9 cellular contexts compared by ENCODE assay signal in the genomic region with DNA sequence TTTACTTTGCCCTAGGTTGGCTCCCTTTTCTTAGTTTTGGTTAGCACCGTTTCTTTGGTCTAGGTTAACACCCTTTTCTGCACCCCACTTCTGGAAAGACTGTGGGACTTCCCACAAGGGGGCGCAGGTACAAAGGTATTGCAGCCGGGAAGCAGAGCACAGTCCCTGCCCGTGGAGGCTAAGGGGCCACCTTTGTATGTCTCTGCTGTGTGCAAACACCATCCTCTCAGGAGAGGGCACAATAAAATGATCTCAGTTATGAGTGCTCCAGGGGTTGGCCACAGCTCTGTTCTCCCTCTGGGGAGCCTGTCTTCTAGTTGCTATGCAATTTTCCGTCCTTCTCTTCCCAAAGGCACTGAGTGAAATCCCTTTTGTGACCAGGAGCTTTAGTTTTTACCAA. TPM values are rescaled to one million over a fixed set of nuclear protein-coding genes. Genes with fewer than 3 reads are reported as not detected.
DNase-seq lines count a peak whose midpoint lies in the region; ATAC-seq, FAIRE-seq and TF ChIP-seq lines count a peak whose summit lies in the region.
"Had no signal": no experiment of that assay in that cellular context is flagged by ENCODE, and none has a peak within 500 bp of the region (broad histone marks: within the 10 kb centered on the region; RNA-seq: fewer than 3 reads in every experiment).

No MANE protein-coding gene starts in this region.

- intact Hi-C loops in K562 (cut with micrococcal nuclease) (loop anchor here (10.0 kb wide), 1 partner anchor 496 kb away; the partner anchor contains the start of gene GPRC5B), upper lobe of right lung (cut with DNase I) (no loop called here)

- TF ChIP-seq CTCF in K562 (IDR thresholded peaks at IDR 0.05 in 2 of 3, conservative IDR thresholded peaks at IDR 0.05 in 1 of 3; ENCODE audit: insufficient read depth in 2 of 3, low read depth in 1 of 3, low read length in 3 of 3) (peak; percentile 73 to 82 (median 79)), upper lobe of right lung (IDR thresholded peaks at IDR 0.05) (peak; percentile 58)

- H3K79me2 ChIP-seq in K562 (ENCODE audit: control insufficient read depth, insufficient read depth, low read length): no peaks in the 10 kb centered on the region

- peak; percentile 61 for FAIRE-seq in K562 (lab: Jason Lieb, UNC)
- FAIRE-seq: islet of Langerhans had no signal

- in situ Hi-C loops in SK-MEL-5 (cut with HindIII; ENCODE audit: low pct_unique_long_range_greater_than_20kb, low sequenced_read_pairs): no loop called here
- in situ Hi-C loops in K562 (cut with MboI): loop anchor here (5.0 to 25.0 kb wide), 2 partner anchors 113 to 498 kb away; partner anchors contain the start of gene GPRC5B

- H3K4me1 ChIP-seq in K562 (replicated peaks in 1 of 2; ENCODE audit: control insufficient read depth in 2 of 2, insufficient read depth in 2 of 2, low read length in 2 of 2): peaks cover 0 to 6% of the 10 kb centered on the region in 2 experiments; a peak in 3 of 5 replicates
- H3K4me1 ChIP-seq in upper lobe of right lung: no peaks in the 10 kb centered on the region

- no peaks in the 10 kb centered on the region; a peak in 1 of 5 replicates for H3K27me3 ChIP-seq in K562 (ENCODE audit: control insufficient read depth in 2 of 2, insufficient read depth in 2 of 2, low read length in 2 of 2)
- H3K27me3 ChIP-seq in upper lobe of right lung: peaks cover 5% of the 10 kb centered on the region

- H3K9me3 Mint-ChIP-seq in memory B cell: no peaks in the 10 kb centered on the region

- no TSS peak for BruUV-seq in K562 (replicated peaks; lab: Mats Ljungman, UMichigan)

- no peak overlapping the region for H3K9ac ChIP-seq in K562 (ENCODE audit: insufficient read depth in 1 of 2, low read depth in 2 of 2, low read length in 2 of 2)

- 14% methylated on average over 5 of the region's 5 CpGs for WGBS in K562 (ENCODE audit: insufficient coverage, low coverage, missing lambda C conversion rate)

- H3K9me1 ChIP-seq in K562 (ENCODE audit: control insufficient read depth, insufficient read depth, low read length): no peaks in the 10 kb centered on the region

- ATAC-seq in K562 (peak; percentile 95), memory B cell (ENCODE audit: low read depth) (peak; percentile 77), upper lobe of right lung (peak; percentile 92), GM18861 (IDR thresholded peaks at IDR 0.05; ENCODE audit: unreplicated experiment) (no peak), GM21381 (IDR thresholded peaks at IDR 0.05; ENCODE audit: unreplicated experiment) (no peak)

- no peak overlapping the region for H3K27ac Mint-ChIP-seq in memory B cell

- H3K27ac ChIP-seq in K562 (ENCODE audit: extremely low read depth, low read depth, low read length) (no peak overlapping the region), upper lobe of right lung (peak overlapping the region; percentile 73)

- POLR2A ChIA-PET in K562 (lab: Yijun Ruan, JAX): interaction anchor here (0.7 to 1.0 kb wide), 4 partner anchors 10 to 206 kb away, joined by 3 read pairs; no protein-coding TSS in a partner anchor

- no peak overlapping the region for H3K4me3 ChIP-seq in Jurkat, Clone E6-1 (ENCODE audit: low read length)
- no peak overlapping the region for H3K4me3 ChIP-seq in K562
- H3K4me3 ChIP-seq in upper lobe of right lung: no peak overlapping the region

- H3K36me3 ChIP-seq in K562 (ENCODE audit: control insufficient read depth, insufficient read depth, low read length): no peaks in the 10 kb centered on the region
- no peaks in the 10 kb centered on the region for H3K36me3 ChIP-seq in upper lobe of right lung

- no peak overlapping the region for H3K4me3 Mint-ChIP-seq in memory B cell

- H3K4me1 Mint-ChIP-seq in memory B cell: no peaks in the 10 kb centered on the region

- H3K27me3 Mint-ChIP-seq in memory B cell: peaks cover 13% of the 10 kb centered on the region

- TF ChIP-seq POLR2A in K562 (conservative IDR thresholded peaks at IDR 0.05): no peak

- H2AFZ ChIP-seq in K562 (ENCODE audit: low read depth, low read length): peak overlapping the region; percentile 59; the same call in 1 of the 2 replicates

- no peak overlapping the region for H3K4me2 ChIP-seq in K562 (ENCODE audit: insufficient read depth, low read length)

- TF ChIP-seq EP300 in K562 (IDR thresholded peaks at IDR 0.05; ENCODE audit: low read length): no peak

- H3K9me3 ChIP-seq in K562 (replicated peaks; ENCODE audit: control insufficient read depth, insufficient read depth, low read depth, low read length) (peaks cover 12% of the 10 kb centered on the region; the same call in 1 of the 2 replicates), upper lobe of right lung (no peaks in the 10 kb centered on the region)

- no peaks in the 10 kb centered on the region for H4K20me1 ChIP-seq in K562 (replicated peaks; ENCODE audit: control insufficient read depth, insufficient read depth, low read length)

- CTCF ChIA-PET in K562 (lab: Yijun Ruan, JAX; ENCODE audit: low intra/inter-chr PET ratio): interaction anchor here (2.5 kb wide), 1 partner anchor 113 kb away, joined by 11 read pairs; no protein-coding TSS in a partner anchor

- DNase-seq in D341Med (ENCODE audit: low spot score): peak; percentile 41
- peak; percentile 45 for DNase-seq in Jurkat, Clone E6-1 (ENCODE audit: low read depth, low spot score)
- peak; percentile 58 for DNase-seq in SK-MEL-5 (ENCODE audit: low read depth, low spot score)
- DNase-seq in K562 (ENCODE audit: extremely low read depth in 1 of 4, low spot score in 3 of 4): peak; percentile 61 to 74 (median 66)
- peak; percentile 36 to 44 for DNase-seq in memory B cell (ENCODE audit: low spot score in 2 of 2)
- peak; percentile 85 for DNase-seq in upper lobe of right lung

- TF ChIP-seq RAD21 in K562 (CRISPR knock-in tag; conservative IDR thresholded peaks at IDR 0.05 in 1 of 2, IDR thresholded peaks at IDR 0.05 in 1 of 2): peak in 1 of 2 experiments; percentile 81; a peak in 3 of 4 replicates

- H3K36me3 Mint-ChIP-seq in memory B cell: no peaks in the 10 kb centered on the region

TF ChIP-seq in K562, 482 proteins besides CTCF, POLR2A, EP300 and RAD21 (continues in another document):
- TF ChIP-seq NELFE (IDR thresholded peaks at IDR 0.05; ENCODE audit: insufficient read depth, insufficient read length): no peak
- TF ChIP-seq, protein P1, sequence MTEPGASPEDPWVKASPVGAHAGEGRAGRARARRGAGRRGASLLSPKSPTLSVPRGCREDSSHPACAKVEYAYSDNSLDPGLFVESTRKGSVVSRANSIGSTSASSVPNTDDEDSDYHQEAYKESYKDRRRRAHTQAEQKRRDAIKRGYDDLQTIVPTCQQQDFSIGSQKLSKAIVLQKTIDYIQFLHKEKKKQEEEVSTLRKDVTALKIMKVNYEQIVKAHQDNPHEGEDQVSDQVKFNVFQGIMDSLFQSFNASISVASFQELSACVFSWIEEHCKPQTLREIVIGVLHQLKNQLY (CRISPR knock-in tag; conservative IDR thresholded peaks at IDR 0.05): no peak
- TF ChIP-seq, protein P2, sequence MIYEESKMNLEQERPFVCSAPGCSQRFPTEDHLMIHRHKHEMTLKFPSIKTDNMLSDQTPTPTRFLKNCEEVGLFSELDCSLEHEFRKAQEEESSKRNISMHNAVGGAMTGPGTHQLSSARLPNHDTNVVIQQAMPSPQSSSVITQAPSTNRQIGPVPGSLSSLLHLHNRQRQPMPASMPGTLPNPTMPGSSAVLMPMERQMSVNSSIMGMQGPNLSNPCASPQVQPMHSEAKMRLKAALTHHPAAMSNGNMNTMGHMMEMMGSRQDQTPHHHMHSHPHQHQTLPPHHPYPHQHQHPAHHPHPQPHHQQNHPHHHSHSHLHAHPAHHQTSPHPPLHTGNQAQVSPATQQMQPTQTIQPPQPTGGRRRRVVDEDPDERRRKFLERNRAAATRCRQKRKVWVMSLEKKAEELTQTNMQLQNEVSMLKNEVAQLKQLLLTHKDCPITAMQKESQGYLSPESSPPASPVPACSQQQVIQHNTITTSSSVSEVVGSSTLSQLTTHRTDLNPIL (CRISPR knock-in tag; IDR thresholded peaks at IDR 0.05): no peak
- TF ChIP-seq SMC3 (conservative IDR thresholded peaks at IDR 0.05; ENCODE audit: insufficient read depth, low read depth, low read length): peak; percentile 73
- no peak for TF ChIP-seq ETS1 (conservative IDR thresholded peaks at IDR 0.05; ENCODE audit: control insufficient read depth, low read depth, low read length)
- peak; percentile 61; the same call in 1 of the 2 replicates for TF ChIP-seq STAG1 (CRISPR knock-in tag; IDR thresholded peaks at IDR 0.05; ENCODE audit: borderline replicate concordance)

RNA-seq across cellular contexts. Expression of gene TMC5, which starts 28.4 kb away (rescaled TPM):
- polyA plus RNA-seq in Jurkat, Clone E6-1 (2012; ENCODE audit: insufficient read depth, insufficient read length): not detected
- total RNA-seq in SK-MEL-5 (2014; rRNA removed; shearing (Covaris generic)): not detected in 2 replicates
- polyA plus RNA-seq in SK-MEL-5 (2015; cell fraction: cytosol; rRNA removed): 0.10 TPM in 1 of 2 replicates, not detected in the other
- not detected in 2 replicates for polyA plus RNA-seq in SK-MEL-5 (2015; cell fraction: nucleus; rRNA removed)
- total RNA-seq in K562 (2011; cell fraction: chromatin; rRNA removed; ENCODE audit: low replicate concordance): 0.16 and 0.44 TPM in 2 replicates
- total RNA-seq in K562 (2011; cell fraction: nucleolus; rRNA removed): 0.17 TPM in 1 of 2 replicates, not detected in the other
- total RNA-seq in K562 (2011; cell fraction: nucleoplasm; rRNA removed): 0.31 and 0.95 TPM in 2 replicates
- total RNA-seq in K562 (2014; rRNA removed) (0.94 and 1.8 TPM in 2 replicates), K562 (2014; rRNA removed; fragmentation: Illumina TruSeq; extraction: Trizol) (2.3 and 2.5 TPM in 2 replicates), K562 (2015; rRNA removed; fragmentation: Illumina TruSeq; extraction: Trizol) (0.83 and 1.1 TPM in 2 replicates), K562 (2021) (1.3 and 2.7 TPM in 2 replicates), upper lobe of right lung (68.7 TPM)
- polyA plus RNA-seq in K562 (2011; rRNA removed) (2.4 and 2.6 TPM in 2 replicates), K562 (2014; fragmentation: Illumina TruSeq; extraction: Trizol) (1.7 and 2.3 TPM in 2 replicates), K562 (2014; fragmentation: Nextera tagmentation; extraction: Ambion mirVana) (1 to 10 TPM; 1.5 to 1.6 TPM), K562 (2014; rRNA removed) (1.6 and 2.2 TPM in 2 replicates)
- 0.12 and 0.34 TPM in 2 replicates for polyA plus RNA-seq in K562 (2011; cell fraction: cytosol; rRNA removed)
- polyA plus RNA-seq in K562 (2011; cell fraction: nucleus; rRNA removed): 0.16 and 0.88 TPM in 2 replicates
- polyA plus RNA-seq in K562 (2012): 0.90 and 1.7 TPM in 2 replicates
- 0.77 and 1.9 TPM in 2 replicates for polyA minus RNA-seq in K562 (2011; rRNA and poly(A)+ RNA removed)
- 1.7 TPM in 1 of 2 replicates, not detected in the other for polyA minus RNA-seq in K562 (2011; cell fraction: cytosol; rRNA and poly(A)+ RNA removed)
- 0.13 and 0.56 TPM in 2 replicates for polyA minus RNA-seq in K562 (2011; cell fraction: nucleus; rRNA and poly(A)+ RNA removed)

Comparison
In these comparisons a context has a peak if more than half of its experiments do, and no peak if none do; other contexts are left out.
1. ATAC-seq: peak in K562 (single experiment), memory B cell (single experiment) and upper lobe of right lung (single experiment); none in GM18861 (single experiment) and GM21381 (single experiment).
2. RNA of gene TMC5, which starts 28.4 kb away (total RNA-seq): 68.7 TPM in upper lobe of right lung (single experiment); 0.16 to 2.7 TPM in K562 and not detected in SK-MEL-5; every median in the first group is over 10 times any median in the second.
3. Peak in every context shown above with its lines, with median percentiles within 50 percentile points of each other: DNase-seq.